ENCODE assay signal across 35 cellular contexts in genomic region chr20:717817-718216, GRCh38. TPM values are rescaled to one million over a fixed set of nuclear protein-coding genes. Genes with fewer than 3 reads are reported as not detected.
"Had no signal": no experiment of that assay in that cellular context is flagged by ENCODE, and none has a peak within 500 bp of the region (broad histone marks: within the 10 kb centered on the region; RNA-seq: fewer than 3 reads in every experiment).

No MANE protein-coding gene starts in this region.

- H3K4me3 ChIP-seq: adrenal gland, body of pancreas, colonic mucosa, gastrocnemius medialis, hepatocyte, neural progenitor cell, testis, vagina had no signal

- ATAC-seq: activated CD4-positive, CD25-positive, alpha-beta regulatory T cell treated with anti-CD3 and anti-CD28 coated beads, Interleukin-2, amount 50 U/mL, for 24 hours; body of pancreas; gastrocnemius medialis; left ventricle myocardium superior; naive thymus-derived CD8-positive, alpha-beta T cell; right cardiac atrium; stimulated activated naive CD8-positive, alpha-beta T cell treated with anti-CD3 and anti-CD28 coated beads, Interleukin-15, Interleukin-2, amounts not matched to agents 100 U/mL and 50 U/mL, for 24 hours had no signal

- H3K9me3 ChIP-seq: colonic mucosa, gastrocnemius medialis, testis, vagina had no signal

- H3K27ac ChIP-seq: adrenal gland, body of pancreas, colonic mucosa, gastrocnemius medialis, hepatocyte, neural progenitor cell, parathyroid adenoma, testis, vagina, WERI-Rb-1 had no signal

- H3K4me1 ChIP-seq: adrenal gland, body of pancreas, colonic mucosa, gastrocnemius medialis, parathyroid adenoma, testis, vagina had no signal

- DNase-seq: activated CD4-positive, alpha-beta T cell treated with anti-CD3 and anti-CD28 coated beads for 48 hours; activated CD4-positive, alpha-beta T cell treated with anti-CD3 and anti-CD28 coated beads, Interleukin-2, amount 50 U/mL, for 48 hours; activated CD8-positive, alpha-beta memory T cell treated with anti-CD3 and anti-CD28 coated beads for 24 hours; activated effector memory CD4-positive, alpha-beta T cell treated with anti-CD3 and anti-CD28 coated beads, Interleukin-2, amount 50 U/mL, for 16 hours; activated naive CD4-positive, alpha-beta T cell treated with anti-CD3 and anti-CD28 coated beads for 36 hours; activated naive CD8-positive, alpha-beta T cell treated with anti-CD3 and anti-CD28 coated beads for 36 hours; activated T-cell treated with anti-CD3 and anti-CD28 coated beads, Interleukin-2, amount 50 U/mL, for 1 hour; adrenal gland; aorta; body of pancreas; colonic mucosa; effector CD8-positive, alpha-beta T cell; gastrocnemius medialis; islet precursor cell; left ventricle myocardium superior; naive thymus-derived CD8-positive, alpha-beta T cell; occipital lobe; right cardiac atrium; stimulated activated CD4-positive, alpha-beta T cell treated with anti-CD3 and anti-CD28 coated beads, Interleukin-12 subunit alpha, Interleukin-12 subunit beta, amount 100 ng/mL, for 4 hours; stimulated activated CD4-positive, alpha-beta T cell treated with anti-CD3 and anti-CD28 coated beads, Interleukin-4, amount 100 ng/mL, for 1 hour; stimulated activated naive CD8-positive, alpha-beta T cell treated with anti-CD3 and anti-CD28 coated beads, Interleukin-15, Interleukin-2, amounts not matched to agents 100 U/mL and 50 U/mL, for 24 hours; T1000; testis; trophoblast cell; WERI-Rb-1 had no signal

- H3K36me3 ChIP-seq: adrenal gland, colonic mucosa, gastrocnemius medialis, neural progenitor cell, vagina, WERI-Rb-1 had no signal

- H3K27me3 ChIP-seq: body of pancreas, colonic mucosa, testis, vagina had no signal

RNA-seq across cellular contexts. Expression of gene SCRT2, which starts 42.2 kb away (rescaled TPM):
- total RNA-seq: activated naive CD4-positive, alpha-beta T cell treated with anti-CD3 and anti-CD28 coated beads for 36 hours; activated naive CD8-positive, alpha-beta T cell treated with anti-CD3 and anti-CD28 coated beads for 36 hours; activated T-helper 1 cell treated with anti-CD3 and anti-CD28 coated beads, Interleukin-12 subunit alpha, Interleukin-12 subunit beta, Interleukin-2, Interleukin-4 antibody, amounts not matched to agents 30 ng/mL and 10 ng/mL and 1 ng/mL, durations not matched to agents 14 hours and 24 hours and 36 hours; adrenal gland; aorta; colonic mucosa; dermis microvascular lymphatic vessel endothelial cell; epithelial cell of proximal tubule; gastrocnemius medialis; hepatocyte; left ventricle myocardium superior; naive thymus-derived CD8-positive, alpha-beta T cell; pulmonary artery endothelial cell; right cardiac atrium; skeletal muscle tissue; vagina had no signal

RNA-seq across cellular contexts. Expression of gene SLC52A3, which starts 50.5 kb away (rescaled TPM):
- total RNA-seq: activated naive CD4-positive, alpha-beta T cell treated with anti-CD3 and anti-CD28 coated beads for 36 hours; activated T-helper 1 cell treated with anti-CD3 and anti-CD28 coated beads, Interleukin-12 subunit alpha, Interleukin-12 subunit beta, Interleukin-2, Interleukin-4 antibody, amounts not matched to agents 30 ng/mL and 10 ng/mL and 1 ng/mL, durations not matched to agents 14 hours and 24 hours and 36 hours; occipital lobe; pulmonary artery endothelial cell; skeletal muscle tissue had no signal
